9 cellular contexts compared by ENCODE assay signal in the genomic region with DNA sequence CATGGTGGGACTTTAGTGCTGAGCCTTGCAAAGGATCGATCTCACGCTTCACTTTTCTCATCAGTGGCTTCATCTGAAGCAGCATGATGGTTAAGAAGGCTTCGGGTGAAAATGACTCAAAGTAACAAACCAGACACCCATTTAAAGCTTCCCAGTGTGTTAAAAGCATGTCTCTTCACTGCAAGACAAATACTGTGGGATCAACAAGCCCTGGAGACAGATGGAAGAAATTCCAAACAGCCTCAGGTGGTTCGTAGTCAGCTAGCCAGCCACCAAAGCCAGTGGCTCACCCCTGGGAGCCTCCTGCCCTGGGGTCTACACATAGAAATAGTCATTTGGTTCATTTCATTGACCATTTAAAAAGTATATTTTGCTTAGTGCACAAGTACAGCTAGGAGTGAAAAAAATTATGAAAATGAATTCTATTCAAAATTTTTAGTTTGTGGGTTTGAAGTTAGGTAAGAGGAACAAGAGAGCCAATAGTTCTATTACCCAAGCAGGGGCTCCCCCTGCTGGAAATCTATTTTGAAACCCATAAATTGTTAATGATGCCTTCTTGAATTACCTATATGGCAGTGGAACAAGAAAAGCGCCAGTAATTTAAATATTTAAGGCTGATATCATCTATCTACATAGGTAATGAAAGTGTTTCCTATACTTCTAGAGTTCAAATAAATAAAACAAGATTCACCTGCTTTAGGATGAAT. TPM values are rescaled to one million over a fixed set of nuclear protein-coding genes. Genes with fewer than 3 reads are reported as not detected.
DNase-seq lines count a peak whose midpoint lies in the region; ATAC-seq, FAIRE-seq and TF ChIP-seq lines count a peak whose summit lies in the region.
"Had no signal": no experiment of that assay in that cellular context is flagged by ENCODE, and none has a peak within 500 bp of the region (broad histone marks: within the 10 kb centered on the region; RNA-seq: fewer than 3 reads in every experiment).

No MANE protein-coding gene starts in this region.

- H4K20me1 ChIP-seq in MM.1S (ENCODE audit: insufficient read depth, low read length) = no peaks in the 10 kb centered on the region

- TF ChIP-seq CTCF in GM12864 (IDR thresholded peaks at IDR 0.05; ENCODE audit: low read depth, low read length, missing control alignments) (peak; percentile 35), MM.1S (IDR thresholded peaks at IDR 0.05; ENCODE audit: low read length) (peak; percentile 10; the same call in 1 of the 2 replicates), bronchial epithelial cell (IDR thresholded peaks at IDR 0.05; ENCODE audit: insufficient read depth, low read length, severe bottlenecking) (peak; percentile 21)

- DNase-seq in GM12864 (ENCODE audit: low read depth) = no peak
- no peak for DNase-seq in MM.1S
- DNase-seq in bronchial epithelial cell (ENCODE audit: low read depth) = peak; percentile 10
- peak; percentile 5 for DNase-seq in midbrain (lab: John Stamatoyannopoulos, UW)
- DNase-seq in NCI-H2029 (lab: John Stamatoyannopoulos, UW) = no peak
- no peak for DNase-seq in effector memory CD4-positive, alpha-beta T cell
- DNase-seq: activated B cell treated with CpG ODN at 0.5 μM for 24 hours had no signal

- H3K4me3 ChIP-seq in GM12864 (ENCODE audit: low read depth, low read length) (no peak overlapping the region), MM.1S (ENCODE audit: low read length) (no peak overlapping the region), bronchial epithelial cell (ENCODE audit: low read depth, low read length) (no peak overlapping the region)
- no peak overlapping the region for H3K4me3 ChIP-seq in effector memory CD4-positive, alpha-beta T cell (ENCODE audit: insufficient read depth, low read depth, low read length, poor library complexity, severe bottlenecking)

- no peak overlapping the region for H3K4me2 ChIP-seq in MM.1S (ENCODE audit: low read depth, low read length)

- H3K9ac ChIP-seq in MM.1S (ENCODE audit: low read length) = no peak overlapping the region
- H3K9ac ChIP-seq: parathyroid adenoma had no signal

- no peak overlapping the region for H3K27ac ChIP-seq in MM.1S (ENCODE audit: low read length)
- H3K27ac ChIP-seq in effector memory CD4-positive, alpha-beta T cell (ENCODE audit: insufficient read depth, low read length, poor library complexity, severe bottlenecking) = no peak overlapping the region
- H3K27ac ChIP-seq: parathyroid adenoma had no signal

- H3K36me3 ChIP-seq in MM.1S (replicated peaks; ENCODE audit: insufficient read depth, low read length) (no peaks in the 10 kb centered on the region), bronchial epithelial cell (ENCODE audit: control insufficient read depth, insufficient read depth, low read length) (no peaks in the 10 kb centered on the region)
- H3K36me3 ChIP-seq in effector memory CD4-positive, alpha-beta T cell (ENCODE audit: control insufficient read depth, insufficient read depth, low read length) = no peaks in the 10 kb centered on the region

- H3K27me3 ChIP-seq in MM.1S (replicated peaks; ENCODE audit: insufficient read depth, low read length) = no peaks in the 10 kb centered on the region
- no peaks in the 10 kb centered on the region for H3K27me3 ChIP-seq in bronchial epithelial cell (ENCODE audit: control insufficient read depth, insufficient read depth, low read length)
- no peaks in the 10 kb centered on the region for H3K27me3 ChIP-seq in effector memory CD4-positive, alpha-beta T cell (replicated peaks; ENCODE audit: control insufficient read depth, insufficient read depth, low read length, poor library complexity, severe bottlenecking)

- H3K9me2 ChIP-seq in MM.1S (replicated peaks; ENCODE audit: insufficient read depth, low read length) = no peaks in the 10 kb centered on the region

- no peaks in the 10 kb centered on the region for H3K79me2 ChIP-seq in MM.1S (ENCODE audit: low read length)
- H3K79me2 ChIP-seq: parathyroid adenoma had no signal

- H3K9me3 ChIP-seq in MM.1S (replicated peaks; ENCODE audit: insufficient read depth, low read length) = no peaks in the 10 kb centered on the region; the same call in 1 of the 2 replicates
- no peaks in the 10 kb centered on the region for H3K9me3 ChIP-seq in effector memory CD4-positive, alpha-beta T cell (ENCODE audit: control insufficient read depth, low read length)

- no peak overlapping the region for H2AFZ ChIP-seq in MM.1S (ENCODE audit: low read length)
- H2AFZ ChIP-seq: parathyroid adenoma had no signal

- no peak for ATAC-seq in GM18868 (IDR thresholded peaks at IDR 0.05; ENCODE audit: unreplicated experiment)

- no peaks in the 10 kb centered on the region for H3F3A ChIP-seq in MM.1S (ENCODE audit: insufficient read depth, low read length)

- H3K4me1 ChIP-seq in MM.1S (ENCODE audit: low read length) = no peaks in the 10 kb centered on the region
- H3K4me1 ChIP-seq in effector memory CD4-positive, alpha-beta T cell (ENCODE audit: control insufficient read depth, insufficient read depth, low read length, poor library complexity, severe bottlenecking) = no peaks in the 10 kb centered on the region
- H3K4me1 ChIP-seq: parathyroid adenoma had no signal

- no peak for FAIRE-seq in bronchial epithelial cell (lab: Jason Lieb, UNC)

RNA-seq across cellular contexts. Expression of a gene that starts 51.6 kb away (rescaled TPM):
- 0.13 and 2.6 TPM in 2 replicates for total RNA-seq in bronchial epithelial cell
- total RNA-seq: activated B cell treated with CpG ODN at 0.5 μM for 24 hours had no signal

Comparison
In these comparisons a context has a peak if more than half of its experiments do, and no peak if none do; other contexts are left out.
1. DNase-seq: peak in bronchial epithelial cell (single experiment) and midbrain (single experiment); none in GM12864 (single experiment), MM.1S (single experiment), NCI-H2029 (single experiment) and effector memory CD4-positive, alpha-beta T cell (0 of 3).
2. Peak in every context shown above with its lines, with median percentiles within 50 percentile points of each other: CTCF ChIP-seq.